ENCODE assay signal across 20 cellular contexts in the genomic region with DNA sequence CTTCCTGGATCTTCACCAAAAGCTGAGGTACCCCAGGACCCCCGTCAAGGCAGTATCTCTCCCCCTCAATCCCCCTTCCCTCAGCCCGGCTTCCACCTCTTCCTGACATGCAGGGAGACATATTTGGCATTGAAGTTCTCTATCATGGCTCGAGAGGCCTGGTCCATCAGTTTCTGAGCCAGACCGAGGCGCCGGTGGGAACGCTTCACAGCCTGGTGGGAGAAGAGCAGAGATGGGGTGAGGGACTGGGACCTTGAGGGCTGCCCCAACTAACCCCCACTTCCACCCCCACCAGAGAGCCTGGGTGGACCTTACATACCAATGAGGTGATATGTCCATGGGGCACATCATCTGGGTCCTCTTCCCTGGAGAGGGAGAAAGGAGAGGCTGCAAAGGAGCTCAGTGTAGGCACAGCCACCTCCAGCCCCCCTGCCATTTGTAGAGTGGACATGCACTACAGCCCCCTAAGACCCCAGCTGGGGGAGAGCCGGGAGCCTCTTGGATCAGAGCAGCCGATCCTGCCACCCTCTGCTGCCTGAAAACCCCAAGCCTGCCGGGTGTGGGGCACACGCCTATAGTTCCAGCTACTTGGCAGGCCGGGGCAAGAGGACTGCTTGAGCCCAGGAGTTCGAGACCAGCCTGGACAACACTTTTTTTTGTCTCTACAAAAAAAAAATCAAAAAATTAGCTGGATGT. TPM values are rescaled to one million over a fixed set of nuclear protein-coding genes. Genes with fewer than 3 reads are reported as not detected.
"Had no signal": no experiment of that assay in that cellular context is flagged by ENCODE, and none has a peak within 500 bp of the region (broad histone marks: within the 10 kb centered on the region; RNA-seq: fewer than 3 reads in every experiment).

No MANE protein-coding gene starts in this region.

- H3K9me3 ChIP-seq: adrenal gland, esophagus muscularis mucosa, heart right ventricle, left ventricle myocardium inferior, prostate gland, right atrium auricular region, thoracic aorta had no signal

- H3K27ac Mint-ChIP-seq: activated CD4-positive, alpha-beta T cell treated with anti-CD3 and anti-CD28 coated beads, Interleukin-2, amount 10 ng/mL, durations not matched to agents 24 days and 14 days had no signal

- H3K9me3 Mint-ChIP-seq: activated CD4-positive, alpha-beta T cell treated with anti-CD3 and anti-CD28 coated beads, Interleukin-2, amount 10 ng/mL, durations not matched to agents 24 days and 14 days; activated T-helper 17 cell treated with anti-CD3 and anti-CD28 coated beads, Interleukin-2, amount 50 U/mL, for 72 hours had no signal

- H3K27ac ChIP-seq: adrenal gland, esophagus muscularis mucosa, heart right ventricle, prostate gland, right atrium auricular region, thoracic aorta had no signal

- H3K4me3 Mint-ChIP-seq: activated CD4-positive, alpha-beta T cell treated with anti-CD3 and anti-CD28 coated beads, Interleukin-2, amount 10 ng/mL, durations not matched to agents 24 days and 14 days had no signal

- H3K27me3 Mint-ChIP-seq: activated CD4-positive, alpha-beta T cell treated with anti-CD3 and anti-CD28 coated beads, Interleukin-2, amount 10 ng/mL, durations not matched to agents 24 days and 14 days; activated T-helper 17 cell treated with anti-CD3 and anti-CD28 coated beads, Interleukin-2, amount 50 U/mL, for 72 hours had no signal

- ATAC-seq: activated T-helper 17 cell treated with anti-CD3 and anti-CD28 coated beads, Interleukin-2, amount 50 U/mL, for 72 hours; heart right ventricle had no signal

- H3K36me3 ChIP-seq: prostate gland had no signal

- DNase-seq: activated CD4-positive, alpha-beta T cell treated with anti-CD3 and anti-CD28 coated beads, Interleukin-2, amount 10 ng/mL, durations not matched to agents 24 days and 14 days; activated CD4-positive, CD25-positive, alpha-beta regulatory T cell; activated naive CD4-positive, alpha-beta T cell; adrenal gland; cerebellar nuclear complex; cortex of kidney; effector CD4-positive, alpha-beta T cell; heart right ventricle; kidney glomerular epithelial cell; left ventricle myocardium inferior; mammary epithelial cell had no signal

RNA-seq across cellular contexts. Expression of a gene that starts 12.1 kb away (rescaled TPM):
- total RNA-seq: mammary epithelial cell had no signal

RNA-seq across cellular contexts. Expression of a gene that starts 27.9 kb away (rescaled TPM):
- total RNA-seq: activated CD4-positive, alpha-beta T cell treated with anti-CD3 and anti-CD28 coated beads, Interleukin-2, amount 10 ng/mL, durations not matched to agents 24 days and 14 days; activated CD8-positive, alpha-beta memory T cell treated with anti-CD3 and anti-CD28 coated beads for 36 hours; bronchial epithelial cell; mammary epithelial cell; mononuclear cell; osteocyte; thoracic aorta had no signal
